14 cellular contexts compared by ENCODE assay signal in the genomic region with DNA sequence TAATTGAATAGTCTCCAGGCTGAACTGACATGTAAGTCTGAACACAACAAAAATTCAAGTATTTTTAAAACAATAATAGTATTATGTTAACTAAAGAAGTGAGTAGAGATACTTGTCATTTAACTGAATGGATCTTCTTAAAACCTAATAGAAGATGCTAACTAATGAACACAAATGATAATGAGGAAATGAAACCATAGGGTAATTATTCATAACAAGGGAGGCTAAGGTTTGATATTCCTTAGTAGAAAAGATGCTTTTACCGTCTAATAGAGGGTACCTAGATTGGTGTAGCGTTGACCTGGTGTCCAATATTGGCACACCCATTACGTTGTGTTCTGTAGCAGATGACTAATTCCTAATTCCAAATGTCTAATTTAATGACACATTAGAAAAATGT. TPM values are rescaled to one million over a fixed set of nuclear protein-coding genes. Genes with fewer than 3 reads are reported as not detected.
DNase-seq lines count a peak whose midpoint lies in the region; ATAC-seq, FAIRE-seq and TF ChIP-seq lines count a peak whose summit lies in the region.
"Had no signal": no experiment of that assay in that cellular context is flagged by ENCODE, and none has a peak within 500 bp of the region (broad histone marks: within the 10 kb centered on the region; RNA-seq: fewer than 3 reads in every experiment).

No MANE protein-coding gene starts in this region.

- no peak overlapping the region for H2BK5ac ChIP-seq in IMR-90 (ENCODE audit: low read depth, low read length, poor library complexity, severe bottlenecking)

- H3K14ac ChIP-seq in IMR-90 (replicated peaks; ENCODE audit: low read depth, low read length): no peak overlapping the region

- TF ChIP-seq POLR2A in GM12891 (IDR thresholded peaks at IDR 0.05; ENCODE audit: low read depth, low read length) (no peak), IMR-90 (IDR thresholded peaks at IDR 0.05; ENCODE audit: low read depth, low read length) (no peak), esophagus muscularis mucosa (IDR thresholded peaks at IDR 0.05; ENCODE audit: low read depth) (no peak)

- CTCF ChIA-PET in IMR-90 (lab: Yijun Ruan, JAX) (interaction anchor here (1.0 to 1.5 kb wide), 2 partner anchors 14 to 51 kb away, joined by 3 read pairs; no protein-coding TSS in a partner anchor), Calu3 (lab: Charles Lee) (no interaction called here)

- FAIRE-seq in GM12891 (lab: Jason Lieb, UNC) (no peak), endometrium (lab: Jason Lieb, UNC) (peak; percentile 59)

- no peak overlapping the region for H2BK15ac ChIP-seq in IMR-90 (ENCODE audit: low read depth, low read length)

- dilution Hi-C loops in IMR-90 (cut with HindIII; ENCODE audit: low sequenced_read_pairs, unreplicated experiment): no loop called here

- H3K4me3 ChIP-seq in IMR-90 (ENCODE audit: insufficient read depth, low read depth, low read length): no peak overlapping the region
- no peak overlapping the region for H3K4me3 ChIP-seq in esophagus muscularis mucosa
- H3K4me3 ChIP-seq: BLaER1, HAP-1, K562 had no signal

- POLR2A ChIA-PET in IMR-90 (lab: Charles Lee; ENCODE audit: unreplicated experiment): no interaction called here

- H3K9me3 ChIP-seq in IMR-90 (ENCODE audit: control insufficient read depth, insufficient read depth, low read length) (no peaks in the 10 kb centered on the region), esophagus muscularis mucosa (no peaks in the 10 kb centered on the region)
- H3K9me3 ChIP-seq: BLaER1, Caco-2, HAP-1 had no signal

- no peaks in the 10 kb centered on the region for H3K9me1 ChIP-seq in IMR-90 (ENCODE audit: insufficient read depth, low read length)

- no peak for DNase-seq in GM12891 (ENCODE audit: insufficient read length, low spot score)
- DNase-seq in IMR-90: no peak
- DNase-seq in esophagus muscularis mucosa (ENCODE audit: extremely low spot score): no peak
- DNase-seq in Calu3: no peak
- no peak for DNase-seq in NCI-H510A treated with DMSO at 0.1 percent for 48 hours (lab: John Stamatoyannopoulos, UW)
- DNase-seq: Caco-2; CD8-positive, alpha-beta memory T cell; GOT3; Karpas-422 had no signal

- TF ChIP-seq EP300 in esophagus muscularis mucosa (IDR thresholded peaks at IDR 0.05): no peak

- H4K91ac ChIP-seq in IMR-90 (ENCODE audit: insufficient read depth, low read depth, low read length): no peak overlapping the region

- H4K20me1 ChIP-seq in IMR-90 (ENCODE audit: insufficient read depth, low read length): no peaks in the 10 kb centered on the region
- H4K20me1 ChIP-seq: BLaER1 had no signal

- H3K36me3 ChIP-seq in IMR-90 (ENCODE audit: control insufficient read depth, insufficient read depth, low read length) (no peaks in the 10 kb centered on the region), esophagus muscularis mucosa (no peaks in the 10 kb centered on the region)
- H3K36me3 ChIP-seq: BLaER1, HAP-1 had no signal

- no peak overlapping the region for H3K27ac ChIP-seq in IMR-90 (ENCODE audit: insufficient read depth, low read length)
- no peak overlapping the region for H3K27ac ChIP-seq in esophagus muscularis mucosa (replicated peaks in 1 of 4)
- H3K27ac ChIP-seq: BLaER1 had no signal

- peak overlapping the region; percentile 25; the same call in 1 of the 2 replicates for H2BK20ac ChIP-seq in IMR-90 (ENCODE audit: low read depth, low read length)

- no peak overlapping the region for H3K4me2 ChIP-seq in IMR-90 (ENCODE audit: low read depth, low read length)
- H3K4me2 ChIP-seq: BLaER1 had no signal

- no peak overlapping the region for H2AK5ac ChIP-seq in IMR-90 (ENCODE audit: low read depth, low read length)

- no peak overlapping the region for H3K4ac ChIP-seq in IMR-90 (ENCODE audit: low read depth, low read length)

- no peak overlapping the region for H3K56ac ChIP-seq in IMR-90 (ENCODE audit: extremely low read depth, insufficient read depth, low read length)

- H3K27ac Mint-ChIP-seq in Calu3 (ENCODE audit: unreplicated experiment): no peak overlapping the region
- H3K27ac Mint-ChIP-seq: CD8-positive, alpha-beta memory T cell had no signal

- H3K27me3 ChIP-seq in IMR-90 (ENCODE audit: control insufficient read depth, insufficient read depth, low read length) (no peaks in the 10 kb centered on the region), esophagus muscularis mucosa (no peaks in the 10 kb centered on the region)
- H3K27me3 ChIP-seq: BLaER1 had no signal

- no peak overlapping the region for H3K4me3 Mint-ChIP-seq in Calu3 (ENCODE audit: low read depth, unreplicated experiment)
- H3K4me3 Mint-ChIP-seq: CD8-positive, alpha-beta memory T cell had no signal

- no peak overlapping the region for H4K5ac ChIP-seq in IMR-90 (ENCODE audit: low read depth, low read length)

- no peak for TF ChIP-seq RAD21 in IMR-90 (IDR thresholded peaks at IDR 0.05; ENCODE audit: low read length)

- WGBS in IMR-90 (ENCODE audit: extremely low coverage in 2 of 2, insufficient read length in 1 of 2), 2 experiments: no CpG with 5 or more reads among the region's 3 CpGs
- 75% methylated on average over 3 of the region's 3 CpGs for WGBS in esophagus muscularis mucosa

- H3K4me1 Mint-ChIP-seq in Calu3 (ENCODE audit: low read depth, unreplicated experiment): peaks cover 48% of the 10 kb centered on the region
- H3K4me1 Mint-ChIP-seq: CD8-positive, alpha-beta memory T cell had no signal

- no peak overlapping the region for H3K9ac ChIP-seq in IMR-90 (ENCODE audit: low read depth, low read length)
- H3K9ac ChIP-seq: BLaER1 had no signal

- H3K4me1 ChIP-seq in IMR-90 (ENCODE audit: control insufficient read depth, insufficient read depth, low read length) (no peaks in the 10 kb centered on the region), esophagus muscularis mucosa (peaks cover 0 to 9% (median 7%) of the 10 kb centered on the region in 4 donors)
- H3K4me1 ChIP-seq: BLaER1, HAP-1 had no signal

- no peak overlapping the region for H2AK9ac ChIP-seq in IMR-90 (replicated peaks; ENCODE audit: low read depth, low read length, poor library complexity)

- no peaks in the 10 kb centered on the region for H3K36me3 Mint-ChIP-seq in Calu3 (ENCODE audit: insufficient read depth, unreplicated experiment)
- H3K36me3 Mint-ChIP-seq: CD8-positive, alpha-beta memory T cell had no signal

- intact Hi-C loops in IMR-90 (cut with micrococcal nuclease) (no loop called here), esophagus muscularis mucosa (cut with DNase I) (no loop called here), Calu3 (cut with micrococcal nuclease; ENCODE audit: unreplicated experiment) (loop anchor here (10.0 kb wide), 1 partner anchor 145 kb away; no protein-coding TSS in a partner anchor)

- H2BK120ac ChIP-seq in IMR-90 (ENCODE audit: low read depth, low read length): 0 out of 2 replicates have a peak overlapping the region, but pooled peaks have one; percentile 13

- no peaks in the 10 kb centered on the region for H3K79me1 ChIP-seq in IMR-90 (ENCODE audit: low read depth in 1 of 2, low read length in 2 of 2)

- H3K9me3 Mint-ChIP-seq in Calu3 (ENCODE audit: low read depth, unreplicated experiment): no peaks in the 10 kb centered on the region
- H3K9me3 Mint-ChIP-seq: CD8-positive, alpha-beta memory T cell had no signal

- H2AFZ ChIP-seq in IMR-90 (replicated peaks; ENCODE audit: low read length, poor library complexity): no peak overlapping the region

- no peaks in the 10 kb centered on the region for H3K27me3 Mint-ChIP-seq in Calu3 (ENCODE audit: unreplicated experiment)

- H3K23ac ChIP-seq in IMR-90 (ENCODE audit: low read depth, low read length): no peak overlapping the region

- TF ChIP-seq CTCF in IMR-90 (conservative IDR thresholded peaks at IDR 0.05; ENCODE audit: low read depth, low read length) (no peak), esophagus muscularis mucosa (IDR thresholded peaks at IDR 0.05) (no peak), Calu3 (IDR thresholded peaks at IDR 0.05; ENCODE audit: unreplicated experiment) (no peak)

- BruUV-seq in IMR-90 (replicated peaks; lab: Mats Ljungman, UMichigan): no TSS peak
- no TSS peak for BruUV-seq in Calu3 (replicated peaks; lab: Mats Ljungman, UMichigan)

- no peak overlapping the region for H4K8ac ChIP-seq in IMR-90 (ENCODE audit: low read depth in 2 of 2, low read length in 2 of 2)

- no peak overlapping the region for H3K18ac ChIP-seq in IMR-90 (ENCODE audit: low read depth, low read length)

- in situ Hi-C loops in IMR-90 (cut with MboI; ENCODE audit: low sequenced_read_pairs): no loop called here

- no peak for ATAC-seq in IMR-90 (ENCODE audit: low read depth)
- ATAC-seq in HG03571 (IDR thresholded peaks at IDR 0.05; ENCODE audit: unreplicated experiment): no peak
- ATAC-seq: K562 had no signal

TF ChIP-seq in GM12891, 5 proteins besides CTCF, POLR2A, EP300 and RAD21:
- TF ChIP-seq POLR2AphosphoS5 (IDR thresholded peaks at IDR 0.05; ENCODE audit: low read depth, low read length) (no peak), TAF1 (IDR thresholded peaks at IDR 0.05; ENCODE audit: low read depth, low read length) (no peak), POU2F2 (IDR thresholded peaks at IDR 0.05; ENCODE audit: low read depth, low read length) (no peak), PAX5 (IDR thresholded peaks at IDR 0.05; ENCODE audit: insufficient read depth, low read length, severe bottlenecking) (no peak), SPI1 (IDR thresholded peaks at IDR 0.05; ENCODE audit: low read depth, low read length) (0 out of 2 replicates have a peak, but pooled peaks have one; percentile 9)
TF ChIP-seq in GM12891: peak in this region for 1.

TF ChIP-seq in IMR-90, 13 proteins besides CTCF, POLR2A, EP300 and RAD21:
- TF ChIP-seq MAZ (IDR thresholded peaks at IDR 0.05; ENCODE audit: borderline replicate concordance, low read depth, low read length): no peak
- TF ChIP-seq, protein P1, sequence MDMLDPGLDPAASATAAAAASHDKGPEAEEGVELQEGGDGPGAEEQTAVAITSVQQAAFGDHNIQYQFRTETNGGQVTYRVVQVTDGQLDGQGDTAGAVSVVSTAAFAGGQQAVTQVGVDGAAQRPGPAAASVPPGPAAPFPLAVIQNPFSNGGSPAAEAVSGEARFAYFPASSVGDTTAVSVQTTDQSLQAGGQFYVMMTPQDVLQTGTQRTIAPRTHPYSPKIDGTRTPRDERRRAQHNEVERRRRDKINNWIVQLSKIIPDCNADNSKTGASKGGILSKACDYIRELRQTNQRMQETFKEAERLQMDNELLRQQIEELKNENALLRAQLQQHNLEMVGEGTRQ (IDR thresholded peaks at IDR 0.05; ENCODE audit: low read depth, low read length): no peak

RNA-seq across cellular contexts. Expression of a gene that starts 14.8 kb away (rescaled TPM):
- polyA plus RNA-seq in GM12891 (2012; ENCODE audit: low read depth, missing spikeins): not detected
- 50.0 and 97.2 TPM in 2 replicates for total RNA-seq in IMR-90 (2012; rRNA removed)
- polyA plus RNA-seq in IMR-90 (2012; rRNA removed): 95.9 and 101 TPM in 2 replicates
- polyA plus RNA-seq in IMR-90 (2012; cell fraction: cytosol; rRNA removed): 40.6 and 65.1 TPM in 2 replicates
- polyA plus RNA-seq in IMR-90 (2012; cell fraction: nucleus; rRNA removed; ENCODE audit: low replicate concordance): 76.6 and 217 TPM in 2 replicates
- 10 to 100 TPM; 48.7 to 84.3 (median 55.1) TPM for total RNA-seq in esophagus muscularis mucosa
- 9.5 and 12.4 TPM in 2 replicates for total RNA-seq in Calu3 (2022)
